Comparison of ENCODE assay signal across 24 cellular contexts in genomic region chr18:56696966-56697365, GRCh38. TPM values are rescaled to one million over a fixed set of nuclear protein-coding genes. Genes with fewer than 3 reads are reported as not detected.
DNase-seq lines count a peak whose midpoint lies in the region; ATAC-seq and TF ChIP-seq lines count a peak whose summit lies in the region.
"Had no signal": no experiment of that assay in that cellular context is flagged by ENCODE, and none has a peak within 500 bp of the region (broad histone marks: within the 10 kb centered on the region; RNA-seq: fewer than 3 reads in every experiment).

No MANE protein-coding gene starts in this region.

- H3K27ac ChIP-seq in foreskin keratinocyte, result no peak overlapping the region
- no peak overlapping the region for H3K27ac ChIP-seq in esophagus squamous epithelium
- H3K27ac ChIP-seq: upper lobe of right lung had no signal

- ATAC-seq in foreskin keratinocyte, result peak; percentile 89
- ATAC-seq in GM18505 (IDR thresholded peaks at IDR 0.05; ENCODE audit: unreplicated experiment), result no peak
- ATAC-seq: activated CD8-positive, alpha-beta T cell treated with anti-CD3 and anti-CD28 coated beads, Interleukin-2, amount 10 ng/mL, durations not matched to agents 7 days and 5 days; naive thymus-derived CD8-positive, alpha-beta T cell; upper lobe of right lung had no signal

- no peaks in the 10 kb centered on the region for H3K4me1 ChIP-seq in foreskin keratinocyte
- no peaks in the 10 kb centered on the region for H3K4me1 ChIP-seq in esophagus squamous epithelium
- H3K4me1 ChIP-seq: HAP-1, upper lobe of right lung had no signal

- intact Hi-C loops in esophagus squamous epithelium (cut with DNase I), result no loop called here

- no peak overlapping the region for H3K4me3 Mint-ChIP-seq in mesothelial cell of epicardium
- H3K4me3 Mint-ChIP-seq: activated CD8-positive, alpha-beta T cell treated with anti-CD3 and anti-CD28 coated beads, Interleukin-2, amount 10 ng/mL, durations not matched to agents 7 days and 5 days; CD14-positive monocyte; central memory CD8-positive, alpha-beta T cell; naive thymus-derived CD8-positive, alpha-beta T cell had no signal

- H3K27me3 Mint-ChIP-seq in mesothelial cell of epicardium (ENCODE audit: low read depth), result no peaks in the 10 kb centered on the region
- H3K27me3 Mint-ChIP-seq: central memory CD8-positive, alpha-beta T cell; naive thymus-derived CD8-positive, alpha-beta T cell had no signal

- H3K27me3 ChIP-seq in foreskin keratinocyte, result no peaks in the 10 kb centered on the region
- no peaks in the 10 kb centered on the region for H3K27me3 ChIP-seq in esophagus squamous epithelium
- H3K27me3 ChIP-seq: upper lobe of right lung had no signal

- 61 to 71% methylated on average over 2 of the region's 2 CpGs for WGBS in esophagus squamous epithelium, 2 donors

- no peaks in the 10 kb centered on the region for H3K9me3 Mint-ChIP-seq in mesothelial cell of epicardium
- H3K9me3 Mint-ChIP-seq: CD14-positive monocyte; central memory CD8-positive, alpha-beta T cell; naive thymus-derived CD8-positive, alpha-beta T cell had no signal

- DNase-seq in COLO829 (ENCODE audit: low spot score) (peak; percentile 76), HPDE6-E6E7 (ENCODE audit: extremely low spot score) (peak; percentile 4), cardiac fibroblast (ENCODE audit: low read depth in 2 of 2) (peak; percentile 5 to 56), foreskin keratinocyte (peak; percentile 30 to 39), mesothelial cell of epicardium (ENCODE audit: low spot score in 2 of 2, unreplicated experiment in 2 of 2) (no peak), esophagus squamous epithelium (lab: John Stamatoyannopoulos, UW) (no peak)
- DNase-seq: activated CD4-positive, CD25-positive, alpha-beta regulatory T cell; activated CD8-positive, alpha-beta T cell treated with anti-CD3 and anti-CD28 coated beads, Interleukin-2, amount 10 ng/mL, durations not matched to agents 7 days and 5 days; activated naive CD4-positive, alpha-beta T cell treated with Interleukin-2 at 50 U/mL for 16 hours; activated T-cell treated with anti-CD3 and anti-CD28 coated beads, Interleukin-2, amount 50 U/mL, for 1 hour; amygdala; DMS 273 treated with DMSO at 0.1 percent for 48 hours; erythroblast; head of caudate nucleus; naive thymus-derived CD8-positive, alpha-beta T cell; NCI-H146; NCI-H524; retina; RPMI8226; upper lobe of right lung had no signal

- H3K36me3 Mint-ChIP-seq in mesothelial cell of epicardium, result peaks cover 2% of the 10 kb centered on the region

- TF ChIP-seq POLR2A in esophagus squamous epithelium (IDR thresholded peaks at IDR 0.05), result no peak
- TF ChIP-seq POLR2A in GM18505 (IDR thresholded peaks at IDR 0.05; ENCODE audit: borderline replicate concordance, extremely low read depth, insufficient read depth, insufficient read length), result no peak

- TF ChIP-seq CTCF in cardiac fibroblast (IDR thresholded peaks at IDR 0.05; ENCODE audit: low read depth, low read length) (no peak), foreskin keratinocyte (conservative IDR thresholded peaks at IDR 0.05) (no peak), mesothelial cell of epicardium (IDR thresholded peaks at IDR 0.05; ENCODE audit: unreplicated experiment) (no peak), esophagus squamous epithelium (IDR thresholded peaks at IDR 0.05) (no peak)

- H3K36me3 ChIP-seq in esophagus squamous epithelium, result peaks cover 0 to 43% (median 0%) of the 10 kb centered on the region in 3 donors
- H3K36me3 ChIP-seq: HAP-1 had no signal

- no peak overlapping the region for H3K27ac Mint-ChIP-seq in mesothelial cell of epicardium
- H3K27ac Mint-ChIP-seq: activated CD8-positive, alpha-beta T cell treated with anti-CD3 and anti-CD28 coated beads, Interleukin-2, amount 10 ng/mL, durations not matched to agents 7 days and 5 days; CD14-positive monocyte; naive thymus-derived CD8-positive, alpha-beta T cell had no signal

- H3K9me3 ChIP-seq in esophagus squamous epithelium, result no peaks in the 10 kb centered on the region
- H3K9me3 ChIP-seq: HAP-1, upper lobe of right lung had no signal

- peaks cover 2% of the 10 kb centered on the region for H3K4me1 Mint-ChIP-seq in mesothelial cell of epicardium
- H3K4me1 Mint-ChIP-seq: CD14-positive monocyte; central memory CD8-positive, alpha-beta T cell; naive thymus-derived CD8-positive, alpha-beta T cell had no signal

- H3K4me3 ChIP-seq in cardiac fibroblast (replicated peaks in 1 of 2; ENCODE audit: low read depth in 2 of 2, low read length in 2 of 2) (no peak overlapping the region), esophagus squamous epithelium (no peak overlapping the region)
- H3K4me3 ChIP-seq: HAP-1, upper lobe of right lung had no signal

RNA-seq across cellular contexts. Expression of gene WDR7, which starts 45.8 kb away (rescaled TPM):
- 10.2 and 10.5 TPM in 2 replicates for total RNA-seq in foreskin keratinocyte
- polyA plus RNA-seq in foreskin keratinocyte, result 2.6 and 2.8 TPM in 2 replicates
- total RNA-seq in mesothelial cell of epicardium, result 22.8 to 28.0 TPM (median 27.4 TPM) in 3 replicates
- total RNA-seq in esophagus squamous epithelium, result 10 to 100 TPM in 3 of 4 donors, 1 to 10 TPM in 1; 9.4 to 26.1 (median 19.2) TPM

RNA-seq across cellular contexts. Expression of gene TXNL1, which starts 58.6 kb away (rescaled TPM):
- total RNA-seq in foreskin keratinocyte (58.5 and 58.8 TPM in 2 replicates), mesothelial cell of epicardium (75.9 to 77.3 TPM (median 76.9 TPM) in 3 replicates), esophagus squamous epithelium (10 to 100 TPM; 41.2 to 78.5 (median 53.4) TPM)
- 66.3 and 69.6 TPM in 2 replicates for polyA plus RNA-seq in foreskin keratinocyte

Comparison
In these comparisons a context has a peak if more than half of its experiments do, and no peak if none do; other contexts are left out.
1. DNase-seq: peak in COLO829 (single experiment), HPDE6-E6E7 (single experiment), cardiac fibroblast (2 of 2) and foreskin keratinocyte (2 of 2); none in mesothelial cell of epicardium (0 of 2) and esophagus squamous epithelium (single experiment).